In genomic region chr12:56940942-56941298, GRCh38 we compare ENCODE assay signal across 9 cellular contexts. TPM values are rescaled to one million over a fixed set of nuclear protein-coding genes. Genes with fewer than 3 reads are reported as not detected.
"Had no signal": no experiment of that assay in that cellular context is flagged by ENCODE, and none has a peak within 500 bp of the region (broad histone marks: within the 10 kb centered on the region; RNA-seq: fewer than 3 reads in every experiment).

No MANE protein-coding gene starts in this region.

RNA-seq across cellular contexts. Expression of gene SDR9C7, which starts 6.7 kb away (rescaled TPM):
- total RNA-seq: colonic mucosa, dermis microvascular lymphatic vessel endothelial cell, endodermal cell, endothelial cell of umbilical vein, fibroblast of lung, renal cortical epithelial cell, stomach, transverse colon, urinary bladder had no signal
- polyA plus RNA-seq: endothelial cell of umbilical vein, fibroblast of lung had no signal

RNA-seq across cellular contexts. Expression of gene RDH16, which starts 16.5 kb away (rescaled TPM):
- polyA plus RNA-seq: fibroblast of lung had no signal
